ENCODE assay signal across 18 cellular contexts in genomic region chr3:122263058-122263457, GRCh38.
"Had no signal": no experiment of that assay in that cellular context is flagged by ENCODE, and none has a peak within 500 bp of the region (broad histone marks: within the 10 kb centered on the region; RNA-seq: fewer than 3 reads in every experiment).

No MANE protein-coding gene starts in this region.

- H3K4me1 ChIP-seq: colonic mucosa, gastroesophageal sphincter, transverse colon, uterus had no signal

- H3K27ac ChIP-seq: colonic mucosa, dorsolateral prefrontal cortex, gastroesophageal sphincter, heart left ventricle, transverse colon, uterus had no signal

- H3K36me3 ChIP-seq: colonic mucosa, gastroesophageal sphincter, heart left ventricle, transverse colon, uterus had no signal

- H3K4me3 ChIP-seq: colonic mucosa, dorsolateral prefrontal cortex, gastroesophageal sphincter, heart left ventricle, transverse colon, uterus had no signal

- H3K9me3 ChIP-seq: colonic mucosa, gastroesophageal sphincter, heart left ventricle, transverse colon, uterus had no signal

- ATAC-seq: activated T-cell treated with anti-CD3 and anti-CD28 coated beads, Interleukin-2, amount 50 U/mL, for 4 hours; gastroesophageal sphincter; heart left ventricle; sciatic nerve had no signal

- DNase-seq: activated B cell treated with CpG ODN at 0.5 μM for 24 hours; activated CD4-positive, alpha-beta T cell treated with anti-CD3 and anti-CD28 coated beads for 4 hours; activated CD4-positive, alpha-beta T cell treated with anti-CD3 and anti-CD28 coated beads, Interleukin-2, amount 50 U/mL, for 48 hours; activated CD8-positive, alpha-beta memory T cell treated with anti-CD3 and anti-CD28 coated beads, Interleukin-2, amount 50 U/mL, for 48 hours; activated naive CD4-positive, alpha-beta T cell; activated naive CD8-positive, alpha-beta T cell treated with anti-CD3 and anti-CD28 coated beads for 36 hours; activated T-cell treated with anti-CD3 and anti-CD28 coated beads, Interleukin-2, amount 50 U/mL, for 4 hours; colonic mucosa; dorsolateral prefrontal cortex; heart left ventricle; nucleus accumbens; posterior cingulate gyrus; small intestine; T1000; transverse colon; uterus had no signal

- H3K27me3 ChIP-seq: colonic mucosa, transverse colon, uterus had no signal
